In genomic region chr6:33633462-33634158, GRCh38 we compare ENCODE assay signal across 1 cellular context.
TF ChIP-seq lines count a peak whose summit lies in the region.

No MANE protein-coding gene starts in this region.

TF ChIP-seq in K562, 482 proteins besides CTCF, POLR2A, EP300 and RAD21 (continued from another document):
- no peak for TF ChIP-seq ZNF407 (IDR thresholded peaks at IDR 0.05; ENCODE audit: low read depth)
- TF ChIP-seq CHCHD3 (CRISPR knock-in tag; IDR thresholded peaks at IDR 0.05): no peak
- 0 out of 2 replicates have a peak, but pooled peaks have one; percentile 18 for TF ChIP-seq BCOR (IDR thresholded peaks at IDR 0.05)
- peak; percentile 32; the same call in 1 of the 2 replicates for TF ChIP-seq SMARCA4 (IDR thresholded peaks at IDR 0.05)
- TF ChIP-seq TRIM24 (IDR thresholded peaks at IDR 0.05): no peak
- TF ChIP-seq ZNF398 (CRISPR knock-in tag; IDR thresholded peaks at IDR 0.05): no peak
- no peak for TF ChIP-seq SMAD3 (CRISPR knock-in tag; conservative IDR thresholded peaks at IDR 0.05)
- no peak for TF ChIP-seq E2F1 (CRISPR knock-in tag; IDR thresholded peaks at IDR 0.05)
- no peak for TF ChIP-seq FOXP1 (CRISPR knock-in tag; IDR thresholded peaks at IDR 0.05)
- TF ChIP-seq CHAMP1 (IDR thresholded peaks at IDR 0.05): no peak
- peak; percentile 80 to 98 for TF ChIP-seq E2F6 (IDR thresholded peaks at IDR 0.05; ENCODE audit: borderline replicate concordance in 1 of 2, extremely low read depth in 1 of 2, insufficient read depth in 1 of 2, insufficient read length in 1 of 2, low read depth in 1 of 2, low read length in 1 of 2, poor library complexity in 1 of 2, severe bottlenecking in 1 of 2)
- no peak for TF ChIP-seq ILF3 (IDR thresholded peaks at IDR 0.05; ENCODE audit: borderline replicate concordance)
- TF ChIP-seq ZNF408 (CRISPR knock-in tag; IDR thresholded peaks at IDR 0.05; ENCODE audit: low read depth): no peak
- TF ChIP-seq MXD1 (CRISPR knock-in tag; IDR thresholded peaks at IDR 0.05; ENCODE audit: borderline replicate concordance, poor library complexity, severe bottlenecking): no peak
- TF ChIP-seq GTF2A2 (tag; IDR thresholded peaks at IDR 0.05): no peak
- no peak for TF ChIP-seq ZBTB7A (IDR thresholded peaks at IDR 0.05; ENCODE audit: borderline replicate concordance, control insufficient read depth, low read depth, low read length)
- TF ChIP-seq DNMT1 (IDR thresholded peaks at IDR 0.05): no peak
- TF ChIP-seq REST (CRISPR knock-in tag; IDR thresholded peaks at IDR 0.05; ENCODE audit: low read depth): no peak
- no peak for TF ChIP-seq HNRNPK (IDR thresholded peaks at IDR 0.05; ENCODE audit: low read depth, low read length, poor library complexity, severe bottlenecking)
- no peak for TF ChIP-seq EHMT2 (IDR thresholded peaks at IDR 0.05)
- no peak for TF ChIP-seq MAFK (IDR thresholded peaks at IDR 0.05; ENCODE audit: low read length)
- TF ChIP-seq ZNF134 (CRISPR knock-in tag; conservative IDR thresholded peaks at IDR 0.05): no peak
- no peak for TF ChIP-seq IRF1 (CRISPR knock-in tag; IDR thresholded peaks at IDR 0.05; ENCODE audit: borderline replicate concordance)
- TF ChIP-seq JUNB (CRISPR knock-in tag; conservative IDR thresholded peaks at IDR 0.05): no peak
- no peak for TF ChIP-seq RFX1 (IDR thresholded peaks at IDR 0.05)
